Comparison of ENCODE assay signal across 8 cellular contexts in genomic region chr7:116786791-116787443, GRCh38.
DNase-seq lines count a peak whose midpoint lies in the region; ATAC-seq and TF ChIP-seq lines count a peak whose summit lies in the region.

No MANE protein-coding gene starts in this region.

- DNase-seq in EL (peak; percentile 50), RKO (ENCODE audit: low spot score) (peak; percentile 48), left ventricle myocardium inferior (no peak), NCI-H1105 treated with DMSO at 0.1 percent for 48 hours (lab: John Stamatoyannopoulos, UW) (no peak), GF-D8 (lab: John Stamatoyannopoulos, UW) (no peak)
- no peak for DNase-seq in NK-92 treated with Interleukin-12 subunit alpha and Interleukin-12 subunit beta, amount 100 ng/mL, for 24 hours (lab: John Stamatoyannopoulos, UW)

- H3K4me3 ChIP-seq in left ventricle myocardium inferior = no peak overlapping the region

- no peaks in the 10 kb centered on the region for H3K36me3 ChIP-seq in left ventricle myocardium inferior

- no peaks in the 10 kb centered on the region for H3K9me3 ChIP-seq in left ventricle myocardium inferior (replicated peaks)

- peak; percentile 52 for TF ChIP-seq CTCF in left ventricle myocardium inferior (IDR thresholded peaks at IDR 0.05; ENCODE audit: borderline replicate concordance)

- H3K27ac ChIP-seq in left ventricle myocardium inferior (replicated peaks) = no peak overlapping the region

- ATAC-seq in GM19043 (IDR thresholded peaks at IDR 0.05; ENCODE audit: low read depth, unreplicated experiment) (peak; percentile 98), HG03060 (IDR thresholded peaks at IDR 0.05; ENCODE audit: low read depth, unreplicated experiment) (peak; percentile 99)

- intact Hi-C loops in left ventricle myocardium inferior (cut with micrococcal nuclease) = no loop called here

- H3K27me3 ChIP-seq in left ventricle myocardium inferior (ENCODE audit: low read depth) = no peaks in the 10 kb centered on the region

- H3K4me1 ChIP-seq in left ventricle myocardium inferior = peaks cover 7% of the 10 kb centered on the region

Comparison
In these comparisons a context has a peak if more than half of its experiments do, and no peak if none do; other contexts are left out.
1. DNase-seq: peak in EL (single experiment) and RKO (single experiment); none in left ventricle myocardium inferior (single experiment), NK-92 treated with Interleukin-12 subunit alpha and Interleukin-12 subunit beta, amount 100 ng/mL, for 24 hours (single experiment), NCI-H1105 treated with DMSO at 0.1 percent for 48 hours (single experiment) and GF-D8 (single experiment).